Comparison of ENCODE assay signal across 13 cellular contexts in genomic region chr15:60376677-60377095, GRCh38. TPM values are rescaled to one million over a fixed set of nuclear protein-coding genes. Genes with fewer than 3 reads are reported as not detected.
DNase-seq lines count a peak whose midpoint lies in the region; TF ChIP-seq lines count a peak whose summit lies in the region.
"Had no signal": no experiment of that assay in that cellular context is flagged by ENCODE, and none has a peak within 500 bp of the region (broad histone marks: within the 10 kb centered on the region; RNA-seq: fewer than 3 reads in every experiment).

No MANE protein-coding gene starts in this region.

- intact Hi-C loops in breast epithelium (cut with DNase I; ENCODE audit: low total_unique reads): no loop called here

- no peak overlapping the region for H3K4me2 ChIP-seq in neuronal stem cell (ENCODE audit: insufficient read depth, low read length, poor library complexity, severe bottlenecking)

- H3K9ac ChIP-seq in neuronal stem cell (ENCODE audit: low read depth, low read length, poor library complexity): no peak overlapping the region

- peak overlapping the region; percentile 80 for H3K23ac ChIP-seq in neuronal stem cell (ENCODE audit: low read depth, low read length, poor library complexity)

- no peak overlapping the region for H2AFZ ChIP-seq in ACC112 (ENCODE audit: low read length, unreplicated experiment)
- no peak overlapping the region for H2AFZ ChIP-seq in neuronal stem cell (ENCODE audit: low read length)

- H2BK15ac ChIP-seq in neuronal stem cell (ENCODE audit: low read length): peak overlapping the region; percentile 79

- H3K27me3 ChIP-seq in ACC112 (ENCODE audit: insufficient read depth, low read length): no peaks in the 10 kb centered on the region
- no peaks in the 10 kb centered on the region for H3K27me3 ChIP-seq in breast epithelium
- peaks cover 0 to 2% (median 0%) of the 10 kb centered on the region in 3 experiments for H3K27me3 ChIP-seq in neuronal stem cell (ENCODE audit: control insufficient read depth in 3 of 3, insufficient read depth in 3 of 3, low read depth in 1 of 3, low read length in 3 of 3)
- H3K27me3 ChIP-seq: transverse colon had no signal

- no peak overlapping the region for H2BK120ac ChIP-seq in neuronal stem cell (ENCODE audit: low read depth, low read length)

- peaks cover 63% of the 10 kb centered on the region for H3K36me3 ChIP-seq in ACC112 (ENCODE audit: insufficient read depth, low read length)
- H3K36me3 ChIP-seq in breast epithelium: no peaks in the 10 kb centered on the region
- no peaks in the 10 kb centered on the region for H3K36me3 ChIP-seq in neuronal stem cell (replicated peaks in 1 of 2; ENCODE audit: control insufficient read depth in 2 of 2, insufficient read depth in 2 of 2, low read length in 2 of 2)

- H4K91ac ChIP-seq in neuronal stem cell (ENCODE audit: low read depth, low read length, poor library complexity): peak overlapping the region; percentile 22

- H3K4ac ChIP-seq in neuronal stem cell (ENCODE audit: low read length): peak overlapping the region; percentile 26

- H3K27ac ChIP-seq in ACC112 (ENCODE audit: low read depth, low read length) (peak overlapping the region; percentile 98), breast epithelium (peak overlapping the region; percentile 93), neuronal stem cell (replicated peaks; ENCODE audit: low read length) (no peak overlapping the region), coronary artery (peak overlapping the region in 1 of 2 donors; percentile 41)
- H3K27ac ChIP-seq: transverse colon had no signal

- TF ChIP-seq POLR2A in breast epithelium (IDR thresholded peaks at IDR 0.05): no peak

- peak overlapping the region; percentile 88 for H2AK5ac ChIP-seq in neuronal stem cell (ENCODE audit: low read depth, low read length)

- H4K8ac ChIP-seq in neuronal stem cell (ENCODE audit: low read depth, low read length): no peak overlapping the region

- peak overlapping the region; percentile 89 for H3K18ac ChIP-seq in neuronal stem cell (ENCODE audit: low read length)

- H3K4me3 ChIP-seq in ACC112 (ENCODE audit: low read depth, low read length) (no peak overlapping the region), breast epithelium (no peak overlapping the region), neuronal stem cell (ENCODE audit: low read length in 2 of 2) (no peak overlapping the region), coronary artery (no peak overlapping the region)
- H3K4me3 ChIP-seq: mucosa of descending colon, transverse colon had no signal

- TF ChIP-seq CTCF in breast epithelium (IDR thresholded peaks at IDR 0.05) (no peak), coronary artery (IDR thresholded peaks at IDR 0.05) (no peak)

- peaks cover 78% of the 10 kb centered on the region for H3K79me2 ChIP-seq in ACC112 (ENCODE audit: control insufficient read depth, insufficient read depth, low read length, unreplicated experiment)

- H3K9me3 ChIP-seq in breast epithelium (no peaks in the 10 kb centered on the region), neuronal stem cell (replicated peaks in 1 of 2; ENCODE audit: control insufficient read depth in 2 of 2, insufficient read depth in 1 of 2, low read depth in 1 of 2, low read length in 2 of 2) (no peaks in the 10 kb centered on the region)
- H3K9me3 ChIP-seq: mucosa of descending colon, transverse colon had no signal

- DNase-seq in NCI-H2029 (lab: John Stamatoyannopoulos, UW) (peak; percentile 69), breast epithelium (ENCODE audit: low spot score in 2 of 2) (no peak), neuronal stem cell (ENCODE audit: low spot score) (no peak), cortex of kidney (lab: John Stamatoyannopoulos, UW) (no peak), coronary artery (ENCODE audit: low spot score) (no peak), NCI-H1436 (lab: John Stamatoyannopoulos, UW) (no peak)
- no peak for DNase-seq in stimulated activated CD8-positive, alpha-beta memory T cell treated with anti-CD3 and anti-CD28 coated beads, Interleukin-4, amount 100 ng/mL, for 48 hours
- DNase-seq: activated CD8-positive, alpha-beta memory T cell treated with anti-CD3 and anti-CD28 coated beads, Interleukin-2, amount 50 U/mL, for 48 hours; mucosa of descending colon; NCI-H146; right cardiac atrium; transverse colon had no signal

- WGBS in neuronal stem cell (ENCODE audit: extremely low coverage in 2 of 2, insufficient read length in 2 of 2, insufficient replicate concordance in 1 of 2), 2 donors: no CpG with 5 or more reads among the region's 12 CpGs

- H3K4me1 ChIP-seq in ACC112 (ENCODE audit: control insufficient read depth, insufficient read depth, low read length, unreplicated experiment) (peaks cover 94% of the 10 kb centered on the region), breast epithelium (peaks cover 16 to 67% of the 10 kb centered on the region in 2 donors), neuronal stem cell (ENCODE audit: control insufficient read depth in 2 of 2, insufficient read depth in 1 of 2, low read depth in 1 of 2, low read length in 2 of 2) (peaks cover 31% of the 10 kb centered on the region in 2 donors)

- H2BK12ac ChIP-seq in neuronal stem cell (ENCODE audit: low read length): peak overlapping the region; percentile 93

- peak overlapping the region; percentile 22 for H2BK5ac ChIP-seq in neuronal stem cell (ENCODE audit: low read length)

- peak overlapping the region; percentile 33 for H3K14ac ChIP-seq in neuronal stem cell (ENCODE audit: low read length)

- no peaks in the 10 kb centered on the region for H3K79me1 ChIP-seq in neuronal stem cell (ENCODE audit: low read depth, low read length)

RNA-seq across cellular contexts. Expression of gene ANXA2, which starts 21.1 kb away (rescaled TPM):
- total RNA-seq in breast epithelium: 1,000 to 10,000 TPM in 1 of 3 donors, 100 to 1,000 TPM in 2; 875 to 1,598 (median 923) TPM
- polyA plus RNA-seq in neuronal stem cell (2013, experiment 1 of 2): 93.2 TPM
- polyA plus RNA-seq in neuronal stem cell (2013, experiment 2 of 2): 92.4 TPM
